Comparison of ENCODE assay signal across 8 cellular contexts in the genomic region with DNA sequence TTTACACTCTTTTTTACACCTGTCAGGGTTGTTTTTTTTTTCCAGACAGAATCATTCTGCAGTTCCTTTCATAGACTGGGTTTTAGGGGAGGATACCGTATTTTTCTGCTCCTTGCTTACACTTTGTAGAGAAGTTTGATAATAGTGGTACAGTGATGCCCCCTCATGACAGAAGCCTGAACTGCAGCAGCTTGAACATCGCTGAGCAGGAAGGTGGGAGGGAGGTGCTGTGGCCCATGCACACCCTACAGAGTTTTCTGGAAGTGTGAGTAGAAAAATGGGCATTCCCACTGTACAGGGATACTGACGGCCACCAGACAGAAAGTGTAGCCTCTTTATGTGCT. TPM values are rescaled to one million over a fixed set of nuclear protein-coding genes. Genes with fewer than 3 reads are reported as not detected.
A peak's percentile ranks its signal among the peaks of the same experiment; 100 is the strongest.
DNase-seq lines count a peak whose midpoint lies in the region; ATAC-seq and TF ChIP-seq lines count a peak whose summit lies in the region.

No MANE protein-coding gene starts in this region.

- H3K79me2 ChIP-seq in Karpas-422 (ENCODE audit: low read length) = no peaks in the 10 kb centered on the region

- H3K4me3 ChIP-seq in Karpas-422 (ENCODE audit: low read length) (peak overlapping the region; percentile 52), heart left ventricle (peak overlapping the region in 10 of 12 donors; percentile 15 to 55 (median 36)), uterus (peak overlapping the region; percentile 23 to 27)

- peak overlapping the region; percentile 21; the same call in 1 of the 2 replicates for H2AFZ ChIP-seq in Karpas-422 (ENCODE audit: low read length)

- no peaks in the 10 kb centered on the region for H3K27me3 ChIP-seq in Karpas-422 (ENCODE audit: low read length)
- H3K27me3 ChIP-seq in heart left ventricle = peaks cover 0 to 10% (median 0%) of the 10 kb centered on the region in 9 donors
- no peaks in the 10 kb centered on the region for H3K27me3 ChIP-seq in uterus

- H3K27ac ChIP-seq in Karpas-422 (ENCODE audit: low read length) (no peak overlapping the region), heart left ventricle (no peak overlapping the region), uterus (peak overlapping the region in 1 of 2 donors; percentile 29)

- H3K36me3 ChIP-seq in Karpas-422 (ENCODE audit: insufficient read depth, low read length) (no peaks in the 10 kb centered on the region), heart left ventricle (no peaks in the 10 kb centered on the region), uterus (no peaks in the 10 kb centered on the region)

- DNase-seq in EL = peak; percentile 70
- DNase-seq in Karpas-422 = peak; percentile 93
- peak; percentile 56 for DNase-seq in SK-N-DZ (ENCODE audit: low spot score)
- DNase-seq in activated naive CD4-positive, alpha-beta T cell treated with anti-CD3 and anti-CD28 coated beads, Interleukin-2, amount 50 U/mL, for 16 hours = peak; percentile 77
- DNase-seq in heart left ventricle = peak in 3 of 5 donors; percentile 41 to 59 (median 52)
- peak; percentile 76 for DNase-seq in putamen (ENCODE audit: low spot score)
- DNase-seq in uterus = peak; percentile 69 to 74

- no peaks in the 10 kb centered on the region for H3K9me2 ChIP-seq in Karpas-422 (replicated peaks; ENCODE audit: insufficient read depth, low read length)

- H3K4me2 ChIP-seq in Karpas-422 (ENCODE audit: low read depth, low read length, poor library complexity, severe bottlenecking) = peak overlapping the region; percentile 65

- ATAC-seq in GM21737 (IDR thresholded peaks at IDR 0.05; ENCODE audit: unreplicated experiment) (peak; percentile 96), heart left ventricle (peak in 3 of 4 donors; percentile 90 to 96 (median 91))

- intact Hi-C loops in heart left ventricle (cut with DNase I) (loop anchor here (1.0 to 10.0 kb wide), 7 partner anchors 120 to 254 kb away; a partner anchor contains a TSS), uterus (cut with DNase I; ENCODE audit: low total_unique reads) (loop anchor here (5.0 to 10.0 kb wide), 2 partner anchors 122 to 270 kb away; no protein-coding TSS in a partner anchor)

- TF ChIP-seq CTCF in heart left ventricle (IDR thresholded peaks at IDR 0.05) (peak; percentile 49 to 78 (median 68)), uterus (IDR thresholded peaks at IDR 0.05) (peak; percentile 45 to 74 (median 72))

- H3K9me3 ChIP-seq in Karpas-422 (ENCODE audit: low read length) (no peaks in the 10 kb centered on the region), heart left ventricle (peaks cover 0 to 6% (median 0%) of the 10 kb centered on the region in 12 donors), uterus (no peaks in the 10 kb centered on the region)

- TF ChIP-seq POLR2A in heart left ventricle (IDR thresholded peaks at IDR 0.05) = no peak
- TF ChIP-seq POLR2A in uterus (IDR thresholded peaks at IDR 0.05) = no peak

- H3K4me1 ChIP-seq in Karpas-422 (ENCODE audit: low read length) (peaks cover 4% of the 10 kb centered on the region; the same call in 1 of the 2 replicates), heart left ventricle (no peaks in the 10 kb centered on the region), uterus (no peaks in the 10 kb centered on the region)

- WGBS in heart left ventricle, 4 donors = 0 to 10% (median 3%) methylated on average over 3 of the region's 3 CpGs

- no peaks in the 10 kb centered on the region for H4K20me1 ChIP-seq in Karpas-422 (ENCODE audit: insufficient read depth, low read depth, low read length)

- H3K9ac ChIP-seq in Karpas-422 (ENCODE audit: low read length) = peak overlapping the region; percentile 26; the same call in 1 of the 2 replicates

RNA-seq across cellular contexts. Expression of a gene that starts 54.5 kb away (rescaled TPM):
- 0.11 and 0.15 TPM in 2 replicates for total RNA-seq in Karpas-422 (2014; rRNA removed; shearing (Covaris generic); ENCODE audit: low replicate concordance)
- 0.20 and 0.43 TPM in 2 replicates for polyA plus RNA-seq in SK-N-DZ (2014; cell fraction: cytosol; rRNA removed)
- polyA plus RNA-seq in SK-N-DZ (2014; cell fraction: nucleus; rRNA removed) = 1.6 and 1.8 TPM in 2 replicates
- total RNA-seq in heart left ventricle (under 1 TPM in 4 of 9 donors, not detected in 5; 0.12 to 0.43 (median 0.17) TPM), uterus (1 to 10 TPM in 3 of 4 donors, under 1 TPM in 1; 0.88 to 8.7 (median 3.9) TPM)
- polyA plus RNA-seq in heart left ventricle = under 1 TPM in 1 of 2 donors, not detected in 1; 0.11 TPM
